ENCODE assay signal across 11 cellular contexts in genomic region chr2:234949762-234950434, GRCh38. TPM values are rescaled to one million over a fixed set of nuclear protein-coding genes. Genes with fewer than 3 reads are reported as not detected.
A peak's percentile ranks its signal among the peaks of the same experiment; 100 is the strongest.
DNase-seq lines count a peak whose midpoint lies in the region; ATAC-seq and TF ChIP-seq lines count a peak whose summit lies in the region.
"Had no signal": no experiment of that assay in that cellular context is flagged by ENCODE, and none has a peak within 500 bp of the region (broad histone marks: within the 10 kb centered on the region; RNA-seq: fewer than 3 reads in every experiment).

No MANE protein-coding gene starts in this region.

- H3K9me3 ChIP-seq in RWPE2 (ENCODE audit: severe bottlenecking): no peaks in the 10 kb centered on the region
- H3K9me3 ChIP-seq in heart left ventricle: no peaks in the 10 kb centered on the region

- intact Hi-C loops in heart left ventricle (cut with DNase I): loop anchor here in 7 of 10 donors (5.0 to 10.0 kb wide), 7 partner anchors 42 to 157 kb away; no protein-coding TSS in a partner anchor

- no peaks in the 10 kb centered on the region for H3K36me3 Mint-ChIP-seq in osteocyte (ENCODE audit: unreplicated experiment)

- TF ChIP-seq CTCF in RWPE2 (IDR thresholded peaks at IDR 0.05; ENCODE audit: poor library complexity, severe bottlenecking): no peak
- no peak for TF ChIP-seq CTCF in osteocyte (IDR thresholded peaks at IDR 0.05)
- no peak for TF ChIP-seq CTCF in heart left ventricle (IDR thresholded peaks at IDR 0.05)

- no peaks in the 10 kb centered on the region for H3K27me3 ChIP-seq in RWPE2 (ENCODE audit: insufficient read depth, poor library complexity, severe bottlenecking)
- H3K27me3 ChIP-seq in heart left ventricle: peaks cover 0 to 33% (median 0%) of the 10 kb centered on the region in 9 donors

- H3K36me3 ChIP-seq in RWPE2 (ENCODE audit: low read depth) (peaks cover 7% of the 10 kb centered on the region; the same call in 1 of the 2 replicates), heart left ventricle (no peaks in the 10 kb centered on the region)

- H3K4me1 Mint-ChIP-seq in osteocyte (ENCODE audit: unreplicated experiment): peaks cover 44% of the 10 kb centered on the region

- H3K27ac Mint-ChIP-seq in osteocyte (ENCODE audit: unreplicated experiment): peak overlapping the region; percentile 96
- H3K27ac Mint-ChIP-seq: activated T-cell treated with anti-CD3 and anti-CD28 coated beads, Interleukin-2, amount 50 U/mL, for 24 hours had no signal

- H3K4me3 Mint-ChIP-seq in osteocyte (ENCODE audit: unreplicated experiment): peak overlapping the region; percentile 57

- peaks cover 30% of the 10 kb centered on the region for H3K4me1 ChIP-seq in RWPE2 (ENCODE audit: insufficient read depth, poor library complexity, severe bottlenecking)
- H3K4me1 ChIP-seq in heart left ventricle: peaks cover 0 to 27% (median 14%) of the 10 kb centered on the region in 12 donors

- H3K9me3 Mint-ChIP-seq in osteocyte (ENCODE audit: unreplicated experiment): no peaks in the 10 kb centered on the region
- H3K9me3 Mint-ChIP-seq: activated T-cell treated with anti-CD3 and anti-CD28 coated beads, Interleukin-2, amount 50 U/mL, for 24 hours had no signal

- H3K4me3 ChIP-seq in RWPE2 (ENCODE audit: severe bottlenecking) (no peak overlapping the region), heart left ventricle (no peak overlapping the region)

- TF ChIP-seq POLR2A in heart left ventricle (IDR thresholded peaks at IDR 0.05): no peak

- peak; percentile 86 for ATAC-seq in RWPE2 (ENCODE audit: low read depth)
- peak; percentile 28 for ATAC-seq in esophagus mucosa
- no peak for ATAC-seq in heart left ventricle
- no peak for ATAC-seq in GM18861 (IDR thresholded peaks at IDR 0.05; ENCODE audit: unreplicated experiment)
- no peak for ATAC-seq in GM21447 (IDR thresholded peaks at IDR 0.05; ENCODE audit: unreplicated experiment)

- 89 to 95% (median 93%) methylated on average over 6 of the region's 6 CpGs for WGBS in heart left ventricle, 4 donors

- H3K27me3 Mint-ChIP-seq in osteocyte (ENCODE audit: unreplicated experiment): no peaks in the 10 kb centered on the region

- DNase-seq in COLO829 (ENCODE audit: low spot score) (peak; percentile 47), RWPE2 (ENCODE audit: low spot score) (no peak), osteocyte (ENCODE audit: extremely low spot score, unreplicated experiment) (no peak), heart left ventricle (no peak), ecto neural progenitor cell (ENCODE audit: low spot score) (no peak)
- DNase-seq: activated T-cell treated with anti-CD3 and anti-CD28 coated beads, Interleukin-2, amount 50 U/mL, for 24 hours; GOT3 had no signal

- H3K27ac ChIP-seq in RWPE2 (ENCODE audit: poor library complexity, severe bottlenecking) (peak overlapping the region; percentile 88), heart left ventricle (no peak overlapping the region)
- H3K27ac ChIP-seq: KMS-11 had no signal

RNA-seq across cellular contexts. Expression of gene SH3BP4, which starts 1.9 kb away (rescaled TPM):
- total RNA-seq in esophagus mucosa: 10.7 TPM
- 60.1 and 62.1 TPM in 2 replicates for total RNA-seq in osteocyte
- total RNA-seq in heart left ventricle: 10 to 100 TPM in 7 of 9 donors, 1 to 10 TPM in 2; 8.5 to 33.5 (median 12.4) TPM
- 10 to 100 TPM in 1 of 2 donors, 1 to 10 TPM in 1; 5.4 to 25.2 TPM for polyA plus RNA-seq in heart left ventricle

Comparison
In these comparisons a context has a peak if more than half of its experiments do, and no peak if none do; other contexts are left out.
1. ATAC-seq: peak in RWPE2 (single experiment) and esophagus mucosa (single experiment); none in heart left ventricle (0 of 4), GM18861 (single experiment) and GM21447 (single experiment).